8 cellular contexts compared by ENCODE assay signal in the genomic region with DNA sequence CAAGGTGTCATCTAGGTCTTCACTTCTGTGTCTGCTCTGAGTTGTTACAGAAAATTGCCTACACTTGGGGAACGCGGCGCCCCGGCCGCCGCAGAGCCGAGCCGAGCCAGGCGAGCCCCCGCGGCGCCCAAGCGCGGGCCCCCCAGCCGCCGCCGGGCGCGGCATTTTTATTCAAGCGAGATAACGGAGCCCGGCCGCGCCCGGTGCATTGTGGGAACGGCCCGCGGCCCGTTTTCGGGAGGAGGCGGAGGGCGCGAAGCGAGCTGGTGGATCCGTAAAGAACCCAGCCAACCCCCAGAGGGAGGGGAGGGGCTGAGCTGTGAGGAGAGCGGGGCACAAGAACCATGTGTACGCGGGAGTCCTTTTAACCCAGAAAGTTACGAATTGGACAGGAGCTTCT.
A peak's percentile ranks its signal among the peaks of the same experiment; 100 is the strongest.
DNase-seq lines count a peak whose midpoint lies in the region; ATAC-seq and TF ChIP-seq lines count a peak whose summit lies in the region.
"Had no signal": no experiment of that assay in that cellular context is flagged by ENCODE, and none has a peak within 500 bp of the region (broad histone marks: within the 10 kb centered on the region; RNA-seq: fewer than 3 reads in every experiment).

No MANE protein-coding gene starts in this region.

- H3K36me3 ChIP-seq in GM23338 (ENCODE audit: insufficient read depth) (no peaks in the 10 kb centered on the region), NT2/D1 (ENCODE audit: insufficient read depth, insufficient read length, low read length) (no peaks in the 10 kb centered on the region)
- H3K36me3 ChIP-seq: neutrophil had no signal

- H3K27me3 ChIP-seq in GM23338 (ENCODE audit: insufficient read depth) (peaks cover 13% of the 10 kb centered on the region; the same call in 1 of the 2 replicates), NT2/D1 (ENCODE audit: insufficient read depth, insufficient read length) (no peaks in the 10 kb centered on the region)

- peak overlapping the region; percentile 43 for H3K9ac ChIP-seq in NT2/D1 (ENCODE audit: insufficient read length, low read depth)

- no peaks in the 10 kb centered on the region for H3K36me3 Mint-ChIP-seq in GM23338 (ENCODE audit: low read depth)
- peaks cover 34% of the 10 kb centered on the region for H3K36me3 Mint-ChIP-seq in nephron progenitor cell (ENCODE audit: low read depth)

- peaks cover 7% of the 10 kb centered on the region for H3K27me3 Mint-ChIP-seq in GM23338 (ENCODE audit: insufficient read depth, low read depth, poor library complexity)
- peaks cover 12% of the 10 kb centered on the region for H3K27me3 Mint-ChIP-seq in nephron progenitor cell (ENCODE audit: low read depth, poor library complexity)

- H3K4me3 Mint-ChIP-seq in GM23338 (peak overlapping the region; percentile 40; the same call in 1 of the 3 replicates), nephron progenitor cell (peak overlapping the region; percentile 60)

- no peaks in the 10 kb centered on the region for H3K9me2 ChIP-seq in GM23338 (ENCODE audit: insufficient read depth)

- no peak for TF ChIP-seq CTCF in GM23338 (conservative IDR thresholded peaks at IDR 0.05; ENCODE audit: low read depth in 2 of 2)
- no peak for TF ChIP-seq CTCF in fibroblast of the aortic adventitia (IDR thresholded peaks at IDR 0.05; ENCODE audit: insufficient read depth, low read length)
- no peak for TF ChIP-seq CTCF in nephron progenitor cell (IDR thresholded peaks at IDR 0.05)

- DNase-seq in GM23338 (ENCODE audit: low spot score) (peak; percentile 92), NT2/D1 (ENCODE audit: low read depth, low spot score) (peak; percentile 42), fibroblast of the aortic adventitia (ENCODE audit: low read depth) (peak; percentile 9), nephron progenitor cell (peak; percentile 72), NCI-H2029 treated with DMSO at 0.1 percent for 48 hours (lab: John Stamatoyannopoulos, UW) (no peak)

- no peaks in the 10 kb centered on the region for H3F3A ChIP-seq in GM23338 (replicated peaks; ENCODE audit: low read depth)

- H3K27ac ChIP-seq in GM23338 (ENCODE audit: low read depth), result no peak overlapping the region
- H3K27ac ChIP-seq: neutrophil had no signal

- peak overlapping the region; percentile 75 for H3K4me2 ChIP-seq in GM23338

- H3K27ac Mint-ChIP-seq in GM23338, result no peak overlapping the region
- H3K27ac Mint-ChIP-seq in nephron progenitor cell, result no peak overlapping the region

- H4K20me1 ChIP-seq in GM23338 (replicated peaks; ENCODE audit: insufficient read depth), result no peaks in the 10 kb centered on the region

- H2AFZ ChIP-seq in GM23338, result no peak overlapping the region

- ATAC-seq in GM23338 (peak; percentile 99), GM18868 (IDR thresholded peaks at IDR 0.05; ENCODE audit: unreplicated experiment) (no peak), GM19467 (IDR thresholded peaks at IDR 0.05; ENCODE audit: unreplicated experiment) (no peak)

- H3K79me2 ChIP-seq in GM23338 (replicated peaks; ENCODE audit: insufficient read depth), result no peaks in the 10 kb centered on the region

- H3K9me3 ChIP-seq in NT2/D1 (ENCODE audit: insufficient read depth, low read length), result peaks cover 5% of the 10 kb centered on the region
- H3K9me3 ChIP-seq: neutrophil had no signal

- peak overlapping the region; percentile 48 for H3K4me3 ChIP-seq in GM23338
- peak overlapping the region; percentile 15 for H3K4me3 ChIP-seq in NT2/D1 (ENCODE audit: insufficient read length, low read depth)
- H3K4me3 ChIP-seq in fibroblast of the aortic adventitia (ENCODE audit: low read depth, low read length), result peak overlapping the region; percentile 49

- H3K4me1 ChIP-seq in GM23338 (ENCODE audit: insufficient read depth), result peaks cover 5% of the 10 kb centered on the region; the same call in 1 of the 2 replicates
- H3K4me1 ChIP-seq in NT2/D1 (ENCODE audit: insufficient read depth, insufficient read length), result no peaks in the 10 kb centered on the region

- peaks cover 9% of the 10 kb centered on the region; the same call in 2 of the 3 replicates for H3K9me3 Mint-ChIP-seq in GM23338
- peaks cover 52% of the 10 kb centered on the region for H3K9me3 Mint-ChIP-seq in nephron progenitor cell

- H3K4me1 Mint-ChIP-seq in GM23338, result peaks cover 2% of the 10 kb centered on the region; the same call in 2 of the 3 replicates
- H3K4me1 Mint-ChIP-seq in nephron progenitor cell, result no peaks in the 10 kb centered on the region

TF ChIP-seq in GM23338, 12 proteins besides CTCF, POLR2A, EP300 and RAD21 (continues in another document):
- no peak for TF ChIP-seq POLR2AphosphoS5 (IDR thresholded peaks at IDR 0.05; ENCODE audit: low read depth)
- TF ChIP-seq STAT1 (IDR thresholded peaks at IDR 0.05; ENCODE audit: unreplicated experiment), result no peak
- TF ChIP-seq, protein P1, sequence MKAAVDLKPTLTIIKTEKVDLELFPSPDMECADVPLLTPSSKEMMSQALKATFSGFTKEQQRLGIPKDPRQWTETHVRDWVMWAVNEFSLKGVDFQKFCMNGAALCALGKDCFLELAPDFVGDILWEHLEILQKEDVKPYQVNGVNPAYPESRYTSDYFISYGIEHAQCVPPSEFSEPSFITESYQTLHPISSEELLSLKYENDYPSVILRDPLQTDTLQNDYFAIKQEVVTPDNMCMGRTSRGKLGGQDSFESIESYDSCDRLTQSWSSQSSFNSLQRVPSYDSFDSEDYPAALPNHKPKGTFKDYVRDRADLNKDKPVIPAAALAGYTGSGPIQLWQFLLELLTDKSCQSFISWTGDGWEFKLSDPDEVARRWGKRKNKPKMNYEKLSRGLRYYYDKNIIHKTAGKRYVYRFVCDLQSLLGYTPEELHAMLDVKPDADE (IDR thresholded peaks at IDR 0.05), result no peak
- TF ChIP-seq ZNF331 (CRISPR knock-in tag; IDR thresholded peaks at IDR 0.05; ENCODE audit: low read depth), result no peak
- TF ChIP-seq JUNB (IDR thresholded peaks at IDR 0.05; ENCODE audit: unreplicated experiment), result no peak
- TF ChIP-seq, protein P2, sequence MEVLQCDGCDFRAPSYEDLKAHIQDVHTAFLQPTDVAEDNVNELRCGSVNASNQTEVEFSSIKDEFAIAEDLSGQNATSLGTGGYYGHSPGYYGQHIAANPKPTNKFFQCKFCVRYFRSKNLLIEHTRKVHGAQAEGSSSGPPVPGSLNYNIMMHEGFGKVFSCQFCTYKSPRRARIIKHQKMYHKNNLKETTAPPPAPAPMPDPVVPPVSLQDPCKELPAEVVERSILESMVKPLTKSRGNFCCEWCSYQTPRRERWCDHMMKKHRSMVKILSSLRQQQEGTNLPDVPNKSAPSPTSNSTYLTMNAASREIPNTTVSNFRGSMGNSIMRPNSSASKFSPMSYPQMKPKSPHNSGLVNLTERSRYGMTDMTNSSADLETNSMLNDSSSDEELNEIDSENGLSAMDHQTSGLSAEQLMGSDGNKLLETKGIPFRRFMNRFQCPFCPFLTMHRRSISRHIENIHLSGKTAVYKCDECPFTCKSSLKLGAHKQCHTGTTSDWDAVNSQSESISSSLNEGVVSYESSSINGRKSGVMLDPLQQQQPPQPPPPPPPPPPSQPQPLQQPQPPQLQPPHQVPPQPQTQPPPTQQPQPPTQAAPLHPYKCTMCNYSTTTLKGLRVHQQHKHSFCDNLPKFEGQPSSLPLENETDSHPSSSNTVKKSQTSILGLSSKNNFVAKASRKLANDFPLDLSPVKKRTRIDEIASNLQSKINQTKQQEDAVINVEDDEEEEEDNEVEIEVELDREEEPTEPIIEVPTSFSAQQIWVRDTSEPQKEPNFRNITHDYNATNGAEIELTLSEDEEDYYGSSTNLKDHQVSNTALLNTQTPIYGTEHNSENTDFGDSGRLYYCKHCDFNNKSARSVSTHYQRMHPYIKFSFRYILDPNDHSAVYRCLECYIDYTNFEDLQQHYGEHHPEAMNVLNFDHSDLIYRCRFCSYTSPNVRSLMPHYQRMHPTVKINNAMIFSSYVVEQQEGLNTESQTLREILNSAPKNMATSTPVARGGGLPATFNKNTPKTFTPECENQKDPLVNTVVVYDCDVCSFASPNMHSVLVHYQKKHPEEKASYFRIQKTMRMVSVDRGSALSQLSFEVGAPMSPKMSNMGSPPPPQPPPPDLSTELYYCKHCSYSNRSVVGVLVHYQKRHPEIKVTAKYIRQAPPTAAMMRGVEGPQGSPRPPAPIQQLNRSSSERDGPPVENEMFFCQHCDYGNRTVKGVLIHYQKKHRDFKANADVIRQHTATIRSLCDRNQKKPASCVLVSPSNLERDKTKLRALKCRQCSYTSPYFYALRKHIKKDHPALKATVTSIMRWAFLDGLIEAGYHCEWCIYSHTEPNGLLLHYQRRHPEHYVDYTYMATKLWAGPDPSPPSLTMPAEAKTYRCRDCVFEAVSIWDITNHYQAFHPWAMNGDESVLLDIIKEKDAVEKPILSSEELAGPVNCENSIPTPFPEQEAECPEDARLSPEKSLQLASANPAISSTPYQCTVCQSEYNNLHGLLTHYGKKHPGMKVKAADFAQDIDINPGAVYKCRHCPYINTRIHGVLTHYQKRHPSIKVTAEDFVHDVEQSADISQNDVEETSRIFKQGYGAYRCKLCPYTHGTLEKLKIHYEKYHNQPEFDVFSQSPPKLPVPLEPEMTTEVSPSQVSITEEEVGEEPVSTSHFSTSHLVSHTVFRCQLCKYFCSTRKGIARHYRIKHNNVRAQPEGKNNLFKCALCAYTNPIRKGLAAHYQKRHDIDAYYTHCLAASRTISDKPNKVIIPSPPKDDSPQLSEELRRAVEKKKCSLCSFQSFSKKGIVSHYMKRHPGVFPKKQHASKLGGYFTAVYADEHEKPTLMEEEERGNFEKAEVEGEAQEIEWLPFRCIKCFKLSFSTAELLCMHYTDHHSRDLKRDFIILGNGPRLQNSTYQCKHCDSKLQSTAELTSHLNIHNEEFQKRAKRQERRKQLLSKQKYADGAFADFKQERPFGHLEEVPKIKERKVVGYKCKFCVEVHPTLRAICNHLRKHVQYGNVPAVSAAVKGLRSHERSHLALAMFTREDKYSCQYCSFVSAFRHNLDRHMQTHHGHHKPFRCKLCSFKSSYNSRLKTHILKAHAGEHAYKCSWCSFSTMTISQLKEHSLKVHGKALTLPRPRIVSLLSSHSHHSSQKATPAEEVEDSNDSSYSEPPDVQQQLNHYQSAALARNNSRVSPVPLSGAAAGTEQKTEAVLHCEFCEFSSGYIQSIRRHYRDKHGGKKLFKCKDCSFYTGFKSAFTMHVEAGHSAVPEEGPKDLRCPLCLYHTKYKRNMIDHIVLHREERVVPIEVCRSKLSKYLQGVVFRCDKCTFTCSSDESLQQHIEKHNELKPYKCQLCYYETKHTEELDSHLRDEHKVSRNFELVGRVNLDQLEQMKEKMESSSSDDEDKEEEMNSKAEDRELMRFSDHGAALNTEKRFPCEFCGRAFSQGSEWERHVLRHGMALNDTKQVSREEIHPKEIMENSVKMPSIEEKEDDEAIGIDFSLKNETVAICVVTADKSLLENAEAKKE (CRISPR knock-in tag; IDR thresholded peaks at IDR 0.05), result no peak
- no peak for TF ChIP-seq CREB1 (CRISPR knock-in tag; IDR thresholded peaks at IDR 0.05; ENCODE audit: low read depth)
- no peak for TF ChIP-seq ZNF114 (CRISPR knock-in tag; IDR thresholded peaks at IDR 0.05)
- no peak for TF ChIP-seq EZH2phosphoT487 (IDR thresholded peaks at IDR 0.05; ENCODE audit: unreplicated experiment)
- no peak for TF ChIP-seq NANOG (IDR thresholded peaks at IDR 0.05; ENCODE audit: borderline replicate concordance)
- no peak for TF ChIP-seq EZH2 (IDR thresholded peaks at IDR 0.05; ENCODE audit: low read depth, unreplicated experiment)
